In genomic region chr20:50286174-50286511, GRCh38 we compare ENCODE assay signal across 10 cellular contexts.
A peak's percentile ranks its signal among the peaks of the same experiment; 100 is the strongest.
DNase-seq lines count a peak whose midpoint lies in the region; ATAC-seq, FAIRE-seq and TF ChIP-seq lines count a peak whose summit lies in the region.
"Had no signal": no experiment of that assay in that cellular context is flagged by ENCODE, and none has a peak within 500 bp of the region (broad histone marks: within the 10 kb centered on the region; RNA-seq: fewer than 3 reads in every experiment).

No MANE protein-coding gene starts in this region.

- no peak for FAIRE-seq in small intestine (lab: Jason Lieb, UNC)

- no peaks in the 10 kb centered on the region for H3K9me3 Mint-ChIP-seq in activated CD4-positive, alpha-beta T cell treated with anti-CD3 and anti-CD28 coated beads, Interleukin-2, amount 10 ng/mL, durations not matched to agents 24 days and 14 days
- H3K9me3 Mint-ChIP-seq: activated CD8-positive, alpha-beta T cell treated with anti-CD3 and anti-CD28 coated beads for 36 hours had no signal

- intact Hi-C loops in activated CD4-positive, alpha-beta T cell treated with anti-CD3 and anti-CD28 coated beads, Interleukin-2, amount 10 ng/mL, durations not matched to agents 24 days and 14 days (cut with micrococcal nuclease), result loop anchor here (10.0 kb wide), 1 partner anchor 91 kb away; the partner anchor contains the start of gene CEBPB
- intact Hi-C loops in left lung (cut with DNase I), result no loop called here
- intact Hi-C loops in transverse colon (cut with DNase I; ENCODE audit: low total_unique reads), result no loop called here

- no peaks in the 10 kb centered on the region for H3K9me3 ChIP-seq in RWPE2 (ENCODE audit: severe bottlenecking)
- no peaks in the 10 kb centered on the region for H3K9me3 ChIP-seq in left lung
- no peaks in the 10 kb centered on the region for H3K9me3 ChIP-seq in transverse colon
- H3K9me3 ChIP-seq in small intestine (ENCODE audit: control insufficient read depth, low read depth), result no peaks in the 10 kb centered on the region

- in situ Hi-C loops in transverse colon (cut with MboI; ENCODE audit: low pct_ligation_motif_present in 1 of 4, low pct_unique_long_range_greater_than_20kb in 1 of 4, low sequenced_read_pairs in 3 of 4), result loop anchor here in 1 of 4 donors (25.0 kb wide), 1 partner anchor 176 kb away; no protein-coding TSS in a partner anchor

- TF ChIP-seq EP300 in transverse colon (IDR thresholded peaks at IDR 0.05; ENCODE audit: low read depth), result no peak

- peaks cover 3% of the 10 kb centered on the region for H3K27me3 Mint-ChIP-seq in activated CD4-positive, alpha-beta T cell treated with anti-CD3 and anti-CD28 coated beads, Interleukin-2, amount 10 ng/mL, durations not matched to agents 24 days and 14 days

- H3K27me3 ChIP-seq in RWPE2 (ENCODE audit: insufficient read depth, poor library complexity, severe bottlenecking) (no peaks in the 10 kb centered on the region), left lung (no peaks in the 10 kb centered on the region), transverse colon (no peaks in the 10 kb centered on the region), small intestine (ENCODE audit: control insufficient read depth in 2 of 2, insufficient read depth in 2 of 2, low read length in 2 of 2) (no peaks in the 10 kb centered on the region)

- H3K4me1 ChIP-seq in RWPE2 (ENCODE audit: insufficient read depth, poor library complexity, severe bottlenecking) (peaks cover 26% of the 10 kb centered on the region), left lung (peaks cover 13 to 64% of the 10 kb centered on the region in 2 donors), transverse colon (peaks cover 2 to 42% (median 15%) of the 10 kb centered on the region in 4 donors), small intestine (ENCODE audit: control insufficient read depth in 2 of 2, insufficient read depth in 1 of 2, low read depth in 1 of 2, low read length in 1 of 2) (peaks cover 0 to 2% of the 10 kb centered on the region in 2 donors)

- TF ChIP-seq CTCF in RWPE2 (IDR thresholded peaks at IDR 0.05; ENCODE audit: poor library complexity, severe bottlenecking) (no peak), left lung (IDR thresholded peaks at IDR 0.05) (no peak), transverse colon (IDR thresholded peaks at IDR 0.05) (no peak)

- DNase-seq in activated CD4-positive, alpha-beta T cell treated with anti-CD3 and anti-CD28 coated beads, Interleukin-2, amount 10 ng/mL, durations not matched to agents 24 days and 14 days, result no peak
- no peak for DNase-seq in activated CD4-positive, alpha-beta T cell treated with anti-CD3 and anti-CD28 coated beads for 1 hour
- DNase-seq in RWPE2 (ENCODE audit: low spot score) (no peak), left lung (no peak), transverse colon (no peak), small intestine (no peak), AML-193 (lab: John Stamatoyannopoulos, UW) (no peak), GDM1 (lab: John Stamatoyannopoulos, UW) (no peak)
- DNase-seq: activated CD8-positive, alpha-beta T cell treated with anti-CD3 and anti-CD28 coated beads for 36 hours had no signal

- no peak for ATAC-seq in RWPE2 (ENCODE audit: low read depth)
- ATAC-seq in left lung, result no peak
- ATAC-seq: activated CD8-positive, alpha-beta T cell treated with anti-CD3 and anti-CD28 coated beads for 36 hours had no signal

- H3K36me3 ChIP-seq in RWPE2 (ENCODE audit: low read depth) (no peaks in the 10 kb centered on the region), left lung (no peaks in the 10 kb centered on the region), transverse colon (no peaks in the 10 kb centered on the region), small intestine (ENCODE audit: control insufficient read depth in 2 of 2, insufficient read depth in 2 of 2, low read length in 2 of 2) (no peaks in the 10 kb centered on the region)

- H3K27ac ChIP-seq in RWPE2 (ENCODE audit: poor library complexity, severe bottlenecking) (peak overlapping the region; percentile 34), left lung (peak overlapping the region; percentile 79 to 89), transverse colon (peak overlapping the region; percentile 71 to 82 (median 78)), small intestine (ENCODE audit: low read depth in 1 of 2, low read length in 1 of 2) (peak overlapping the region in 1 of 2 donors; percentile 81)
- H3K27ac ChIP-seq: epithelial cell of prostate had no signal

- no peak overlapping the region for H3K4me3 Mint-ChIP-seq in activated CD4-positive, alpha-beta T cell treated with anti-CD3 and anti-CD28 coated beads, Interleukin-2, amount 10 ng/mL, durations not matched to agents 24 days and 14 days
- H3K4me3 Mint-ChIP-seq: activated CD8-positive, alpha-beta T cell treated with anti-CD3 and anti-CD28 coated beads for 36 hours had no signal

- no peak overlapping the region for H3K4me3 ChIP-seq in RWPE2 (ENCODE audit: severe bottlenecking)
- no peak overlapping the region for H3K4me3 ChIP-seq in left lung
- H3K4me3 ChIP-seq in transverse colon, result no peak overlapping the region
- no peak overlapping the region for H3K4me3 ChIP-seq in small intestine (ENCODE audit: low read depth in 1 of 2, low read length in 2 of 2)

- no peaks in the 10 kb centered on the region for H3K36me3 Mint-ChIP-seq in activated CD4-positive, alpha-beta T cell treated with anti-CD3 and anti-CD28 coated beads, Interleukin-2, amount 10 ng/mL, durations not matched to agents 24 days and 14 days (ENCODE audit: low read depth)

- 74 to 76% methylated on average over 8 to 9 of the region's 9 CpGs for WGBS in transverse colon (ENCODE audit: low coverage in 1 of 2), 2 donors
- 72 to 86% (median 72%) methylated on average over 9 of the region's 9 CpGs for WGBS in small intestine, 3 donors

- peaks cover 29% of the 10 kb centered on the region for H3K4me1 Mint-ChIP-seq in activated CD4-positive, alpha-beta T cell treated with anti-CD3 and anti-CD28 coated beads, Interleukin-2, amount 10 ng/mL, durations not matched to agents 24 days and 14 days

- no peak for TF ChIP-seq POLR2A in transverse colon (IDR thresholded peaks at IDR 0.05)

- H3K27ac Mint-ChIP-seq in activated CD4-positive, alpha-beta T cell treated with anti-CD3 and anti-CD28 coated beads, Interleukin-2, amount 10 ng/mL, durations not matched to agents 24 days and 14 days, result peak overlapping the region; percentile 93
- H3K27ac Mint-ChIP-seq: activated CD8-positive, alpha-beta T cell treated with anti-CD3 and anti-CD28 coated beads for 36 hours had no signal
